Comparison of ENCODE assay signal across 11 cellular contexts in the genomic region with DNA sequence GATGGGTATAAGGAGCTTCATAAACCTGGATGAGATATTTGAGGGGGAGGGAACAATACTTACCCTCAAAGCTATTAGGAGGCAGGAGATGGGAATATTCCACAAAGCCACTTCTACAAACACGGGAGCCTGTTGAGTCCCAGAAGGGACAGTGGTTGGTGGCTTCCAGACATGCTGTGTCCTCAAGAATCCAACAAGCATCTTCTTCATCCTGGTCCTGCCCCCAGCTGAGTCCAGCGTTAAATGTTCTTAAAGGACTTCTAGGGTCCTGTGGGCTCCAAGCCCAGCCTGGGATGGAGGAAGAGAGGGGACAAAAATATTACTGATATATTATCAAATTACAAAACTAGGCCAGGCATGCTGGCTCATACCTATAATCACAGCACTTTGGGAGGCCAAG. TPM values are rescaled to one million over a fixed set of nuclear protein-coding genes. Genes with fewer than 3 reads are reported as not detected.
A peak's percentile ranks its signal among the peaks of the same experiment; 100 is the strongest.
DNase-seq lines count a peak whose midpoint lies in the region; ATAC-seq and TF ChIP-seq lines count a peak whose summit lies in the region.
"Had no signal": no experiment of that assay in that cellular context is flagged by ENCODE, and none has a peak within 500 bp of the region (broad histone marks: within the 10 kb centered on the region; RNA-seq: fewer than 3 reads in every experiment).

No MANE protein-coding gene starts in this region.

- intact Hi-C loops in activated CD4-positive, alpha-beta memory T cell treated with anti-CD3 and anti-CD28 coated beads for 36 hours (cut with micrococcal nuclease) = no loop called here
- intact Hi-C loops in left lung (cut with DNase I) = no loop called here

- TF ChIP-seq CTCF in BE2C (IDR thresholded peaks at IDR 0.05; ENCODE audit: low read depth, low read length) = no peak
- TF ChIP-seq CTCF in left lung (IDR thresholded peaks at IDR 0.05) = no peak

- H3K27me3 Mint-ChIP-seq in activated CD4-positive, alpha-beta memory T cell treated with anti-CD3 and anti-CD28 coated beads for 36 hours = no peaks in the 10 kb centered on the region
- no peaks in the 10 kb centered on the region for H3K27me3 Mint-ChIP-seq in memory B cell

- peaks cover 47% of the 10 kb centered on the region for H3K4me1 Mint-ChIP-seq in activated CD4-positive, alpha-beta memory T cell treated with anti-CD3 and anti-CD28 coated beads for 36 hours (ENCODE audit: low read depth)
- peaks cover 21% of the 10 kb centered on the region for H3K4me1 Mint-ChIP-seq in memory B cell

- in situ Hi-C loops in HAP-1 (cut with MboI; ENCODE audit: low sequenced_read_pairs) = no loop called here

- H3K4me1 ChIP-seq in BE2C (no peaks in the 10 kb centered on the region), HAP-1 (peaks cover 23% of the 10 kb centered on the region), left lung (peaks cover 24 to 72% of the 10 kb centered on the region in 2 donors)

- DNase-seq in BE2C (no peak), HAP-1 (ENCODE audit: low spot score in 2 of 2) (no peak), memory B cell (ENCODE audit: low spot score in 2 of 2) (no peak), AML-193 (lab: John Stamatoyannopoulos, UW) (no peak), amniotic stem cell (lab: John Stamatoyannopoulos, UW) (no peak), left lung (no peak)
- DNase-seq in activated CD4-positive, alpha-beta memory T cell treated with anti-CD3 and anti-CD28 coated beads for 36 hours = no peak
- DNase-seq: activated CD4-positive, alpha-beta T cell treated with anti-CD3 and anti-CD28 coated beads for 4 hours; brain microvascular endothelial cell had no signal

- H3K36me3 Mint-ChIP-seq in activated CD4-positive, alpha-beta memory T cell treated with anti-CD3 and anti-CD28 coated beads for 36 hours = peaks cover 54% of the 10 kb centered on the region
- peaks cover 2% of the 10 kb centered on the region for H3K36me3 Mint-ChIP-seq in memory B cell

- CTCF ChIA-PET in activated CD4-positive, alpha-beta memory T cell treated with anti-CD3 and anti-CD28 coated beads for 36 hours (lab: Charles Lee) = interaction anchor here (0.7 to 2.5 kb wide), 9 partner anchors 10 to 242 kb away, joined by 3 to 6 read pairs (median 3); partner anchors contain the start of genes B3GAT3, EML3 and TMEM179B

- ATAC-seq in memory B cell (ENCODE audit: low read depth) (no peak), GM19463 (IDR thresholded peaks at IDR 0.05; ENCODE audit: unreplicated experiment) (no peak), left lung (no peak)
- ATAC-seq: left lobe of liver had no signal

- H3K9me3 ChIP-seq in BE2C = no peaks in the 10 kb centered on the region
- no peaks in the 10 kb centered on the region for H3K9me3 ChIP-seq in HAP-1
- H3K9me3 ChIP-seq in left lung = no peaks in the 10 kb centered on the region

- POLR2A ChIA-PET in activated CD4-positive, alpha-beta memory T cell treated with anti-CD3 and anti-CD28 coated beads for 36 hours (lab: Charles Lee) = interaction anchor here (0.8 to 5.4 kb wide), 12 partner anchors 15 to 214 kb away, joined by 3 to 71 read pairs (median 4); partner anchors contain the start of genes B3GAT3, EEF1G, GANAB and INTS5

- peak overlapping the region; percentile 98 for H3K4me3 Mint-ChIP-seq in activated CD4-positive, alpha-beta memory T cell treated with anti-CD3 and anti-CD28 coated beads for 36 hours
- H3K4me3 Mint-ChIP-seq in memory B cell = peak overlapping the region; percentile 21

- H3K36me3 ChIP-seq in BE2C = peaks cover 24% of the 10 kb centered on the region
- peaks cover 37% of the 10 kb centered on the region for H3K36me3 ChIP-seq in HAP-1 (replicated peaks)
- H3K36me3 ChIP-seq in left lung = peaks cover 0 to 23% of the 10 kb centered on the region in 2 donors

- H3K27ac Mint-ChIP-seq in activated CD4-positive, alpha-beta memory T cell treated with anti-CD3 and anti-CD28 coated beads for 36 hours = peak overlapping the region; percentile 97
- H3K27ac Mint-ChIP-seq in memory B cell = peak overlapping the region; percentile 90

- no peaks in the 10 kb centered on the region for H3K9me3 Mint-ChIP-seq in activated CD4-positive, alpha-beta memory T cell treated with anti-CD3 and anti-CD28 coated beads for 36 hours
- no peaks in the 10 kb centered on the region for H3K9me3 Mint-ChIP-seq in memory B cell

- no peak overlapping the region for H3K27ac ChIP-seq in left lung
- H3K27ac ChIP-seq: brain microvascular endothelial cell had no signal

- H3K4me3 ChIP-seq in BE2C (ENCODE audit: low read depth, low read length) = peak overlapping the region; percentile 93
- H3K4me3 ChIP-seq in HAP-1 = peak overlapping the region; percentile 93
- no peak overlapping the region for H3K4me3 ChIP-seq in left lung

- H3K27me3 ChIP-seq in BE2C (no peaks in the 10 kb centered on the region), HAP-1 (ENCODE audit: low read depth) (no peaks in the 10 kb centered on the region), left lung (no peaks in the 10 kb centered on the region)
- H3K27me3 ChIP-seq: brain microvascular endothelial cell had no signal

RNA-seq across cellular contexts. Expression of gene CSKMT, which starts 2.3 kb away (rescaled TPM):
- polyA plus RNA-seq in BE2C (2012; ENCODE audit: insufficient read depth, insufficient read length, low read depth) = 12.9 TPM
- total RNA-seq in activated CD4-positive, alpha-beta memory T cell treated with anti-CD3 and anti-CD28 coated beads for 36 hours = 10 to 100 TPM; 27.7 to 33.9 TPM
- 10 to 100 TPM; 12.8 to 21.8 TPM for total RNA-seq in left lung

RNA-seq across cellular contexts. Expression of gene C11orf98, which starts 2.5 kb away (rescaled TPM):
- polyA plus RNA-seq in BE2C (2012; ENCODE audit: insufficient read depth, insufficient read length, low read depth) = 69.4 TPM
- total RNA-seq in activated CD4-positive, alpha-beta memory T cell treated with anti-CD3 and anti-CD28 coated beads for 36 hours = 100 to 1,000 TPM; 107 to 110 TPM
- total RNA-seq in left lung = 10 to 100 TPM; 46.2 to 65.5 TPM

RNA-seq across cellular contexts. Expression of gene UQCC3, which starts 4.0 kb away (rescaled TPM):
- 51.5 TPM for polyA plus RNA-seq in BE2C (2012; ENCODE audit: insufficient read depth, insufficient read length, low read depth)
- total RNA-seq in activated CD4-positive, alpha-beta memory T cell treated with anti-CD3 and anti-CD28 coated beads for 36 hours = 1 to 10 TPM; 6.0 to 6.2 TPM
- 1 to 10 TPM; 6.6 to 6.7 TPM for total RNA-seq in left lung

RNA-seq across cellular contexts. Expression of gene LBHD1, which starts 4.6 kb away (rescaled TPM):
- 2.6 TPM for polyA plus RNA-seq in BE2C (2012; ENCODE audit: insufficient read depth, insufficient read length, low read depth)
- total RNA-seq in activated CD4-positive, alpha-beta memory T cell treated with anti-CD3 and anti-CD28 coated beads for 36 hours = 10 to 100 TPM; 10.8 to 14.1 TPM
- total RNA-seq in left lung = 1 to 10 TPM; 6.0 to 8.2 TPM

RNA-seq across cellular contexts. Expression of gene UBXN1, which starts 11.4 kb away (rescaled TPM):
- polyA plus RNA-seq in BE2C (2012; ENCODE audit: insufficient read depth, insufficient read length, low read depth) = 147 TPM
- 100 to 1,000 TPM; 110 to 116 TPM for total RNA-seq in activated CD4-positive, alpha-beta memory T cell treated with anti-CD3 and anti-CD28 coated beads for 36 hours
- 10 to 100 TPM; 67.5 to 74.4 TPM for total RNA-seq in left lung

Comparison
In these comparisons a context has a peak if more than half of its experiments do, and no peak if none do; other contexts are left out.
1. H3K4me3 ChIP-seq: peak in BE2C (single experiment) and HAP-1 (single experiment); none in left lung (0 of 2).